Comparison of ENCODE assay signal across 24 cellular contexts in genomic region chr6:110996661-110997060, GRCh38.
"Had no signal": no experiment of that assay in that cellular context is flagged by ENCODE, and none has a peak within 500 bp of the region (broad histone marks: within the 10 kb centered on the region; RNA-seq: fewer than 3 reads in every experiment).

No MANE protein-coding gene starts in this region.

- ATAC-seq: naive thymus-derived CD4-positive, alpha-beta T cell; natural killer cell; right cardiac atrium; right lobe of liver; stimulated activated effector memory CD8-positive, alpha-beta T cell treated with anti-CD3 and anti-CD28 coated beads, Interleukin-12 subunit alpha, Interleukin-12 subunit beta, amount 100 ng/mL, for 72 hours; stimulated activated naive B cell treated with anti-CD40 and anti-IgM and Interleukin-4, amounts not matched to agents 10 μg/mL and 1 μg/mL and 100 μg/mL, for 72 hours; upper lobe of right lung had no signal

- H3K4me3 ChIP-seq: ovary, prostate gland, right lobe of liver, sigmoid colon, stomach, thoracic aorta, tibial artery, transverse colon, upper lobe of right lung, uterus had no signal

- H3K27me3 ChIP-seq: neutrophil, ovary, right lobe of liver, sigmoid colon, stomach, tibial artery, transverse colon, upper lobe of right lung, uterus had no signal

- H3K4me1 ChIP-seq: parathyroid adenoma, prostate gland, right lobe of liver, sigmoid colon, stomach, tibial artery, transverse colon, upper lobe of right lung, uterus had no signal

- H3K9ac ChIP-seq: parathyroid adenoma had no signal

- H2AFZ ChIP-seq: parathyroid adenoma had no signal

- H3K36me3 ChIP-seq: ovary, prostate gland, uterus had no signal

- H3K79me2 ChIP-seq: parathyroid adenoma had no signal

- DNase-seq: naive thymus-derived CD4-positive, alpha-beta T cell; natural killer cell; nucleus accumbens; ovary; right cardiac atrium; right lobe of liver; sigmoid colon; small intestine; stimulated activated CD4-positive, alpha-beta T cell treated with anti-CD3 and anti-CD28 coated beads, Interleukin-15, amount 100 ng/mL, for 24 hours; stimulated activated CD4-positive, alpha-beta T cell treated with anti-CD3 and anti-CD28 coated beads, Interleukin-2, amount 100 ng/mL, for 24 hours; stimulated activated CD4-positive, alpha-beta T cell treated with anti-CD3 and anti-CD28 coated beads, Interleukin-2, amount 100 ng/mL, for 48 hours; stimulated activated CD4-positive, alpha-beta T cell treated with anti-CD3 and anti-CD28 coated beads, Interleukin-4, amount 100 ng/mL, for 24 hours; stimulated activated naive B cell treated with anti-CD40 and anti-IgM and Interleukin-4, amounts not matched to agents 10 μg/mL and 1 μg/mL and 100 μg/mL, for 72 hours; stimulated activated naive CD4-positive, alpha-beta T cell treated with Interleukin-2 at 50 U/mL for 16 hours; stomach; tibial artery; transverse colon; upper lobe of right lung; uterus had no signal

- H3K27ac ChIP-seq: neutrophil, ovary, parathyroid adenoma, prostate gland, right lobe of liver, sigmoid colon, stomach, thoracic aorta, tibial artery, transverse colon, upper lobe of right lung, uterus had no signal

- H3K9me3 ChIP-seq: neutrophil, ovary, prostate gland, right lobe of liver, sigmoid colon, stomach, thoracic aorta, tibial artery, transverse colon, upper lobe of right lung, uterus had no signal
